8 cellular contexts compared by ENCODE assay signal in genomic region chr9:17134396-17134842, GRCh38. TPM values are rescaled to one million over a fixed set of nuclear protein-coding genes. Genes with fewer than 3 reads are reported as not detected.
A peak's percentile ranks its signal among the peaks of the same experiment; 100 is the strongest.
DNase-seq lines count a peak whose midpoint lies in the region; FAIRE-seq and TF ChIP-seq lines count a peak whose summit lies in the region.

No MANE protein-coding gene starts in this region.

- H3K4me1 Mint-ChIP-seq in CD8-positive, alpha-beta memory T cell = peaks cover 0 to 5% (median 4%) of the 10 kb centered on the region in 3 donors

- H3K4me3 Mint-ChIP-seq in CD8-positive, alpha-beta memory T cell = peak overlapping the region in 5 of 7 donors; percentile 32 to 73 (median 48)

- no peaks in the 10 kb centered on the region for H3K4me1 ChIP-seq in CD8-positive, alpha-beta memory T cell (ENCODE audit: insufficient read depth, low read length)
- peaks cover 5 to 12% of the 10 kb centered on the region in 2 donors for H3K4me1 ChIP-seq in duodenal mucosa (ENCODE audit: control insufficient read depth in 1 of 2, insufficient read depth in 2 of 2, low read length in 2 of 2)
- H3K4me1 ChIP-seq in mucosa of rectum (ENCODE audit: control insufficient read depth in 2 of 2, insufficient read depth in 2 of 2, low read length in 2 of 2) = peaks cover 2 to 4% of the 10 kb centered on the region in 2 donors

- no peaks in the 10 kb centered on the region for H3K36me3 ChIP-seq in CD8-positive, alpha-beta memory T cell (ENCODE audit: insufficient read depth, low read length)
- H3K36me3 ChIP-seq in duodenal mucosa (ENCODE audit: control insufficient read depth in 1 of 2, insufficient read depth in 2 of 2, low read length in 2 of 2) (no peaks in the 10 kb centered on the region), mucosa of rectum (ENCODE audit: control insufficient read depth in 2 of 2, insufficient read depth in 2 of 2, low read length in 2 of 2) (no peaks in the 10 kb centered on the region)

- H3K36me3 Mint-ChIP-seq in CD8-positive, alpha-beta memory T cell = no peaks in the 10 kb centered on the region

- no peak overlapping the region for H3K27ac ChIP-seq in CD8-positive, alpha-beta memory T cell (ENCODE audit: low read depth, low read length)
- H3K27ac ChIP-seq in duodenal mucosa (ENCODE audit: low read depth, low read length) = no peak overlapping the region
- peak overlapping the region in 1 of 2 donors; percentile 13 for H3K27ac ChIP-seq in mucosa of rectum (ENCODE audit: low read depth in 2 of 2, low read length in 2 of 2)

- H3K9me3 ChIP-seq in CD8-positive, alpha-beta memory T cell (ENCODE audit: low read length) = no peaks in the 10 kb centered on the region
- H3K9me3 ChIP-seq in duodenal mucosa (ENCODE audit: control insufficient read depth in 1 of 2, low read length in 2 of 2) (no peaks in the 10 kb centered on the region), mucosa of rectum (ENCODE audit: control insufficient read depth in 2 of 2, low read length in 2 of 2) (no peaks in the 10 kb centered on the region)

- H3K27me3 ChIP-seq in CD8-positive, alpha-beta memory T cell (ENCODE audit: insufficient read depth, low read length, poor library complexity, severe bottlenecking) = no peaks in the 10 kb centered on the region
- H3K27me3 ChIP-seq in duodenal mucosa (ENCODE audit: control insufficient read depth in 1 of 2, insufficient read depth in 2 of 2, low read length in 2 of 2) = no peaks in the 10 kb centered on the region
- no peaks in the 10 kb centered on the region for H3K27me3 ChIP-seq in mucosa of rectum (ENCODE audit: control insufficient read depth in 2 of 2, insufficient read depth in 2 of 2, low read length in 2 of 2)

- FAIRE-seq in H54 (lab: Jason Lieb, UNC) = no peak

- no peak for DNase-seq in CD8-positive, alpha-beta memory T cell
- DNase-seq in MV-4-11 (lab: John Stamatoyannopoulos, UW) = peak; percentile 30
- no peak for DNase-seq in activated CD8-positive, alpha-beta memory T cell treated with anti-CD3 and anti-CD28 coated beads for 24 hours
- DNase-seq in H54 (ENCODE audit: insufficient read length, low spot score) = no peak
- no peak for DNase-seq in NCI-H187 (lab: John Stamatoyannopoulos, UW)
- no peak for DNase-seq in stimulated activated naive CD4-positive, alpha-beta T cell treated with Interleukin-2 at 50 U/mL for 16 hours (lab: John Stamatoyannopoulos, UW)

- CTCF ChIA-PET in CD8-positive, alpha-beta memory T cell (lab: Charles Lee) = no interaction called here

- POLR2A ChIA-PET in CD8-positive, alpha-beta memory T cell (lab: Charles Lee) = no interaction called here

- H3K9me3 Mint-ChIP-seq in CD8-positive, alpha-beta memory T cell = peaks cover 3 to 26% (median 9%) of the 10 kb centered on the region in 5 donors

- peaks cover 0 to 14% of the 10 kb centered on the region in 2 donors for H3K27me3 Mint-ChIP-seq in CD8-positive, alpha-beta memory T cell

- no peak for TF ChIP-seq POLR2A in H54 (IDR thresholded peaks at IDR 0.05; ENCODE audit: low read depth, low read length)

- H3K27ac Mint-ChIP-seq in CD8-positive, alpha-beta memory T cell = no peak overlapping the region

- H3K9ac ChIP-seq in duodenal mucosa (ENCODE audit: low read depth in 1 of 2, low read length in 2 of 2) (peak overlapping the region in 1 of 2 donors; percentile 80), mucosa of rectum (ENCODE audit: low read depth in 1 of 2, low read length in 2 of 2) (peak overlapping the region; percentile 44 to 79)

- no peak overlapping the region for H3K4me3 ChIP-seq in CD8-positive, alpha-beta memory T cell (ENCODE audit: low read length)
- H3K4me3 ChIP-seq in duodenal mucosa (ENCODE audit: low read depth in 1 of 2, low read length in 2 of 2) (peak overlapping the region; percentile 81 to 87), mucosa of rectum (ENCODE audit: low read length in 2 of 2) (peak overlapping the region; percentile 83 to 84)

RNA-seq across cellular contexts. Expression of gene CNTLN, which starts 0.4 kb away (rescaled TPM):
- under 1 TPM; 0.20 to 0.24 TPM for total RNA-seq in CD8-positive, alpha-beta memory T cell
- polyA plus RNA-seq in CD8-positive, alpha-beta memory T cell = not detected
